ENCODE assay signal across 1 cellular context in genomic region chrX:10039821-10040793, GRCh38.
TF ChIP-seq lines count a peak whose summit lies in the region.

No MANE protein-coding gene starts in this region.

TF ChIP-seq in SK-N-SH treated with all-trans-retinoic acid at 6 μM for 48 hours, 23 proteins besides CTCF, POLR2A, EP300 and RAD21 (continued from another document):
- TF ChIP-seq TSHZ2 (CRISPR knock-in tag; IDR thresholded peaks at IDR 0.05) (no peak), RARB (CRISPR knock-in tag; IDR thresholded peaks at IDR 0.05) (no peak), PPARA (CRISPR knock-in tag; IDR thresholded peaks at IDR 0.05; ENCODE audit: borderline replicate concordance) (no peak), ZFP3 (CRISPR knock-in tag; IDR thresholded peaks at IDR 0.05) (no peak), GLIS3 (CRISPR knock-in tag; IDR thresholded peaks at IDR 0.05) (no peak), CREB5 (CRISPR knock-in tag; IDR thresholded peaks at IDR 0.05; ENCODE audit: low read depth) (no peak)
